Comparison of ENCODE assay signal across 8 cellular contexts in the genomic region with DNA sequence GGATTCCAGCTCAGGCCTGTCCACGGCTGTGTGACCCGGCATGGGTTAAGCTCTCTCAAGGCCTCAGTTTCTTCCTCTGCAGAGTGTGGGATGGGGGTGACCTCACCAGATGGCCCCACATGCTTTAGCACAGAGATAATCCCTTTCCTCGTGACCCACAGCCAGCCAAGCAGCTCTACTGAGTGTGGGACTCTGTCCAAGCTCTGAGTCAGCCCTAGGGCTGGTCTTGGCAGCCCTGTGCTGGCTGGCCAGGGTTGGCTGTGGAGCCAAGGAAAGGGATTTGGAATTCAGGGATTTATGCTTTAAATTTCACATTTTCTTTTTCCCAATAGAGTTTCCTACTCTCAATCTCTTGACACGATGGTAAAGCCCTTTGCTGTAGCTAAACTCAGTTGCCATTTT. TPM values are rescaled to one million over a fixed set of nuclear protein-coding genes. Genes with fewer than 3 reads are reported as not detected.
DNase-seq lines count a peak whose midpoint lies in the region; ATAC-seq and TF ChIP-seq lines count a peak whose summit lies in the region.

No MANE protein-coding gene starts in this region.

- no peaks in the 10 kb centered on the region for H3K36me3 Mint-ChIP-seq in neural progenitor cell

- no peaks in the 10 kb centered on the region for H3K9me3 Mint-ChIP-seq in neural progenitor cell

- H3K4me2 ChIP-seq in osteoblast (ENCODE audit: insufficient read depth, low read length), result peak overlapping the region; percentile 75
- H3K4me2 ChIP-seq in neural progenitor cell, result no peak overlapping the region

- TF ChIP-seq CTCF in fibroblast of villous mesenchyme (IDR thresholded peaks at IDR 0.05; ENCODE audit: insufficient read depth, low read depth, low read length) (no peak), osteoblast (IDR thresholded peaks at IDR 0.05; ENCODE audit: extremely low read depth, low read depth, low read length) (no peak), neural progenitor cell (IDR thresholded peaks at IDR 0.05) (no peak)

- DNase-seq in COLO829 (ENCODE audit: low spot score) (peak; percentile 88), SK-MEL-5 (ENCODE audit: low read depth, low spot score) (peak; percentile 43), fibroblast of villous mesenchyme (ENCODE audit: low read depth) (peak; percentile 99), osteoblast (ENCODE audit: insufficient read length, low spot score, missing footprints) (peak; percentile 100), NCI-H748 treated with DMSO at 0.1 percent for 48 hours (lab: John Stamatoyannopoulos, UW) (no peak), neural progenitor cell (ENCODE audit: low spot score) (no peak), NCI-H2107 (lab: John Stamatoyannopoulos, UW) (no peak)

- peak overlapping the region; percentile 85 for H3K27ac ChIP-seq in osteoblast (ENCODE audit: low read depth, low read length)
- H3K27ac ChIP-seq in neural progenitor cell, result no peak overlapping the region

- no peaks in the 10 kb centered on the region for H3F3A ChIP-seq in neural progenitor cell (ENCODE audit: low read depth)

- H3K27ac Mint-ChIP-seq in neural progenitor cell, result no peak overlapping the region

- no peak overlapping the region for H3K4me3 Mint-ChIP-seq in neural progenitor cell

- H3K27me3 ChIP-seq in osteoblast (ENCODE audit: insufficient read depth, low read length) (no peaks in the 10 kb centered on the region), neural progenitor cell (peaks cover 7% of the 10 kb centered on the region)

- ATAC-seq in HG02973 (IDR thresholded peaks at IDR 0.05; ENCODE audit: unreplicated experiment), result no peak

- no peaks in the 10 kb centered on the region for H3K4me1 Mint-ChIP-seq in neural progenitor cell

- in situ Hi-C loops in SK-MEL-5 (cut with HindIII; ENCODE audit: low pct_unique_long_range_greater_than_20kb, low sequenced_read_pairs), result no loop called here

- H3K4me1 ChIP-seq in osteoblast (ENCODE audit: insufficient read depth, low read length) (peaks cover 28% of the 10 kb centered on the region), neural progenitor cell (no peaks in the 10 kb centered on the region)

- H3K36me3 ChIP-seq in osteoblast (ENCODE audit: insufficient read depth, low read length) (no peaks in the 10 kb centered on the region), neural progenitor cell (no peaks in the 10 kb centered on the region)

- no peak overlapping the region for H3K4me3 ChIP-seq in fibroblast of villous mesenchyme (ENCODE audit: low read depth, low read length)
- H3K4me3 ChIP-seq in osteoblast (ENCODE audit: insufficient read depth, low read length), result peak overlapping the region; percentile 36
- no peak overlapping the region for H3K4me3 ChIP-seq in neural progenitor cell

- no peaks in the 10 kb centered on the region for H3K79me2 ChIP-seq in osteoblast (ENCODE audit: insufficient read depth, low read length)
- no peaks in the 10 kb centered on the region for H3K79me2 ChIP-seq in neural progenitor cell (ENCODE audit: low read depth)

- H4K20me1 ChIP-seq in osteoblast (ENCODE audit: insufficient read depth, low read length) (no peaks in the 10 kb centered on the region), neural progenitor cell (ENCODE audit: low read depth) (no peaks in the 10 kb centered on the region)

- H3K27me3 Mint-ChIP-seq in neural progenitor cell (ENCODE audit: insufficient read depth, low read depth), result no peaks in the 10 kb centered on the region

- H3K9ac ChIP-seq in neural progenitor cell, result no peak overlapping the region

- H2AFZ ChIP-seq in osteoblast (ENCODE audit: low read length), result peak overlapping the region; percentile 79
- H2AFZ ChIP-seq in neural progenitor cell (replicated peaks), result no peak overlapping the region

- H3K9me3 ChIP-seq in osteoblast (ENCODE audit: low read depth, low read length) (no peaks in the 10 kb centered on the region), neural progenitor cell (ENCODE audit: low read depth) (no peaks in the 10 kb centered on the region)

RNA-seq across cellular contexts. Expression of a gene that starts 19.7 kb away (rescaled TPM):
- total RNA-seq in SK-MEL-5 (2014; rRNA removed; shearing (Covaris generic)), result 0.80 and 1.1 TPM in 2 replicates
- polyA plus RNA-seq in SK-MEL-5 (2015; cell fraction: cytosol; rRNA removed), result 1.4 and 2.0 TPM in 2 replicates
- polyA plus RNA-seq in SK-MEL-5 (2015; cell fraction: nucleus; rRNA removed), result 11.7 and 14.4 TPM in 2 replicates
- 197 and 601 TPM in 2 replicates for total RNA-seq in fibroblast of villous mesenchyme
- 29.8 and 38.7 TPM in 2 replicates for total RNA-seq in osteoblast
- 2.1 and 9.0 TPM in 2 replicates for total RNA-seq in neural progenitor cell (ENCODE audit: low replicate concordance)

RNA-seq across cellular contexts. Expression of a gene that starts 56.8 kb away (rescaled TPM):
- total RNA-seq in SK-MEL-5 (2014; rRNA removed; shearing (Covaris generic)), result 87.3 and 88.6 TPM in 2 replicates
- polyA plus RNA-seq in SK-MEL-5 (2015; cell fraction: cytosol; rRNA removed), result 193 and 197 TPM in 2 replicates
- 238 and 269 TPM in 2 replicates for polyA plus RNA-seq in SK-MEL-5 (2015; cell fraction: nucleus; rRNA removed)
- 235 and 314 TPM in 2 replicates for total RNA-seq in fibroblast of villous mesenchyme
- 246 and 262 TPM in 2 replicates for total RNA-seq in osteoblast
- 171 and 243 TPM in 2 replicates for total RNA-seq in neural progenitor cell (ENCODE audit: low replicate concordance)

Comparison
In these comparisons a context has a peak if more than half of its experiments do, and no peak if none do; other contexts are left out.
1. DNase-seq: peak in COLO829 (single experiment), SK-MEL-5 (single experiment), fibroblast of villous mesenchyme (single experiment) and osteoblast (single experiment); none in NCI-H748 treated with DMSO at 0.1 percent for 48 hours (single experiment), neural progenitor cell (single experiment) and NCI-H2107 (single experiment).